Comparison of ENCODE assay signal across 9 cellular contexts in genomic region chr2:39837856-39838453, GRCh38. TPM values are rescaled to one million over a fixed set of nuclear protein-coding genes. Genes with fewer than 3 reads are reported as not detected.
DNase-seq lines count a peak whose midpoint lies in the region; ATAC-seq and TF ChIP-seq lines count a peak whose summit lies in the region.
"Had no signal": no experiment of that assay in that cellular context is flagged by ENCODE, and none has a peak within 500 bp of the region (broad histone marks: within the 10 kb centered on the region; RNA-seq: fewer than 3 reads in every experiment).

No MANE protein-coding gene starts in this region.

- peak; percentile 99 for TF ChIP-seq CTCF in WI38 (IDR thresholded peaks at IDR 0.05; ENCODE audit: low read depth, low read length)

- no peaks in the 10 kb centered on the region for H3K27me3 Mint-ChIP-seq in stimulated activated naive CD8-positive, alpha-beta T cell treated with anti-CD3 and anti-CD28 coated beads, Interleukin-15, amount 100 ng/mL, for 72 hours

- DNase-seq in stimulated activated naive CD8-positive, alpha-beta T cell treated with anti-CD3 and anti-CD28 coated beads, Interleukin-15, amount 100 ng/mL, for 72 hours = no peak
- DNase-seq in stimulated activated naive CD8-positive, alpha-beta T cell treated with anti-CD3 and anti-CD28 coated beads, Interleukin-15, Interleukin-2, amounts not matched to agents 100 U/mL and 50 U/mL, for 24 hours = no peak
- DNase-seq in H7 (peak; percentile 37), LHCN-M2 (ENCODE audit: low read depth) (peak; percentile 51), kidney tubule cell (ENCODE audit: low spot score) (peak; percentile 52), GM19238 (ENCODE audit: insufficient read length, low spot score) (no peak)
- no peak for DNase-seq in activated effector memory CD4-positive, alpha-beta T cell treated with Interleukin-2 at 50 U/mL for 16 hours

- H3K9me3 Mint-ChIP-seq in stimulated activated naive CD8-positive, alpha-beta T cell treated with anti-CD3 and anti-CD28 coated beads, Interleukin-15, amount 100 ng/mL, for 72 hours = peaks cover 6 to 23% of the 10 kb centered on the region in 2 donors

- no peak overlapping the region for H3K27ac Mint-ChIP-seq in stimulated activated naive CD8-positive, alpha-beta T cell treated with anti-CD3 and anti-CD28 coated beads, Interleukin-15, amount 100 ng/mL, for 72 hours
- H3K27ac Mint-ChIP-seq: IgD-negative memory B cell had no signal

- peak; percentile 46 for ATAC-seq in stimulated activated naive CD8-positive, alpha-beta T cell treated with anti-CD3 and anti-CD28 coated beads, Interleukin-15, amount 100 ng/mL, for 72 hours
- no peak for ATAC-seq in stimulated activated naive CD8-positive, alpha-beta T cell treated with anti-CD3 and anti-CD28 coated beads, Interleukin-15, Interleukin-2, amounts not matched to agents 100 U/mL and 50 U/mL, for 24 hours

- H3K4me3 Mint-ChIP-seq in stimulated activated naive CD8-positive, alpha-beta T cell treated with anti-CD3 and anti-CD28 coated beads, Interleukin-15, amount 100 ng/mL, for 72 hours = no peak overlapping the region
- H3K4me3 Mint-ChIP-seq: IgD-negative memory B cell had no signal

- no peaks in the 10 kb centered on the region for H3K27me3 ChIP-seq in H7 (ENCODE audit: control insufficient read depth, insufficient read depth, low read length)

- no peak overlapping the region for H3K4me3 ChIP-seq in H7 (ENCODE audit: insufficient read depth, low read depth, low read length)
- no peak overlapping the region for H3K4me3 ChIP-seq in WI38 (ENCODE audit: low read depth, low read length)

- no peaks in the 10 kb centered on the region for H3K4me1 Mint-ChIP-seq in stimulated activated naive CD8-positive, alpha-beta T cell treated with anti-CD3 and anti-CD28 coated beads, Interleukin-15, amount 100 ng/mL, for 72 hours

- H3K36me3 ChIP-seq in H7 (replicated peaks; ENCODE audit: control insufficient read depth, insufficient read depth, low read length) = no peaks in the 10 kb centered on the region

RNA-seq across cellular contexts. Expression of gene THUMPD2, which starts 58.9 kb away (rescaled TPM):
- 7.1 and 13.7 TPM in 2 replicates for total RNA-seq in H7 (2014; rRNA removed; shearing (Covaris generic))
- 10.5 and 14.0 TPM in 2 replicates for total RNA-seq in LHCN-M2 (2014; rRNA removed)
- polyA plus RNA-seq in LHCN-M2 (2012) = 5.6 TPM

Comparison
In these comparisons a context has a peak if more than half of its experiments do, and no peak if none do; other contexts are left out.
1. DNase-seq: peak in H7 (single experiment), LHCN-M2 (single experiment) and kidney tubule cell (single experiment); none in stimulated activated naive CD8-positive, alpha-beta T cell treated with anti-CD3 and anti-CD28 coated beads, Interleukin-15, amount 100 ng/mL, for 72 hours (0 of 2), stimulated activated naive CD8-positive, alpha-beta T cell treated with anti-CD3 and anti-CD28 coated beads, Interleukin-15, Interleukin-2, amounts not matched to agents 100 U/mL and 50 U/mL, for 24 hours (single experiment), GM19238 (single experiment) and activated effector memory CD4-positive, alpha-beta T cell treated with Interleukin-2 at 50 U/mL for 16 hours (single experiment).